23 cellular contexts compared by ENCODE assay signal in genomic region chr20:61739086-61739831, GRCh38.
A peak's percentile ranks its signal among the peaks of the same experiment; 100 is the strongest.
DNase-seq lines count a peak whose midpoint lies in the region; ATAC-seq and TF ChIP-seq lines count a peak whose summit lies in the region.
"Had no signal": no experiment of that assay in that cellular context is flagged by ENCODE, and none has a peak within 500 bp of the region (broad histone marks: within the 10 kb centered on the region; RNA-seq: fewer than 3 reads in every experiment).

No MANE protein-coding gene starts in this region.

- H3K4me1 Mint-ChIP-seq in T-helper 17 cell = peaks cover 2% of the 10 kb centered on the region
- H3K4me1 Mint-ChIP-seq: CD8-positive, alpha-beta memory T cell; H9; IgD-negative memory B cell had no signal

- H3K36me3 ChIP-seq in H7 (replicated peaks; ENCODE audit: control insufficient read depth, insufficient read depth, low read length) = no peaks in the 10 kb centered on the region
- no peaks in the 10 kb centered on the region for H3K36me3 ChIP-seq in lower lobe of right lung
- H3K36me3 ChIP-seq in spleen = no peaks in the 10 kb centered on the region
- no peaks in the 10 kb centered on the region for H3K36me3 ChIP-seq in transverse colon
- no peaks in the 10 kb centered on the region for H3K36me3 ChIP-seq in prostate gland
- H3K36me3 ChIP-seq: SJCRH30 had no signal

- in situ Hi-C loops in transverse colon (cut with MboI; ENCODE audit: low pct_ligation_motif_present in 1 of 4, low pct_unique_long_range_greater_than_20kb in 1 of 4, low sequenced_read_pairs in 3 of 4) = no loop called here

- WGBS in spleen, 5 donors = 87 to 91% (median 88%) methylated on average over 17 to 19 of the region's 19 CpGs
- 85% methylated on average over 19 of the region's 19 CpGs; no CpG with 5 or more reads in 1 of the 2 donors for WGBS in transverse colon (ENCODE audit: low coverage in 1 of 2), 2 donors
- WGBS in prostate gland = 87% methylated on average over 19 of the region's 19 CpGs

- peak overlapping the region; percentile 34 for H3K27ac Mint-ChIP-seq in T-helper 17 cell
- H3K27ac Mint-ChIP-seq: CD8-positive, alpha-beta memory T cell; H9; IgD-negative memory B cell had no signal

- no peaks in the 10 kb centered on the region for H3K27me3 ChIP-seq in H7 (ENCODE audit: control insufficient read depth, insufficient read depth, low read length)
- peaks cover 22% of the 10 kb centered on the region for H3K27me3 ChIP-seq in lower lobe of right lung (ENCODE audit: low read depth)
- H3K27me3 ChIP-seq in spleen (replicated peaks in 1 of 7) = peaks cover 0 to 25% (median 0%) of the 10 kb centered on the region in 7 donors
- H3K27me3 ChIP-seq in transverse colon = no peaks in the 10 kb centered on the region
- peaks cover 2% of the 10 kb centered on the region for H3K27me3 ChIP-seq in prostate gland (replicated peaks; ENCODE audit: insufficient read depth)

- no peak overlapping the region for H3K27ac ChIP-seq in lower lobe of right lung
- no peak overlapping the region for H3K27ac ChIP-seq in spleen
- no peak overlapping the region for H3K27ac ChIP-seq in transverse colon
- no peak overlapping the region for H3K27ac ChIP-seq in prostate gland
- H3K27ac ChIP-seq: A549, C4-2B, GM23248, SJCRH30 had no signal

- peaks cover 5% of the 10 kb centered on the region for H3K27me3 Mint-ChIP-seq in T-helper 17 cell

- H3K9me3 ChIP-seq in T-helper 17 cell (ENCODE audit: control insufficient read depth, low read length, poor library complexity, severe bottlenecking) (no peaks in the 10 kb centered on the region), lower lobe of right lung (no peaks in the 10 kb centered on the region), spleen (no peaks in the 10 kb centered on the region), transverse colon (no peaks in the 10 kb centered on the region), prostate gland (no peaks in the 10 kb centered on the region)
- H3K9me3 ChIP-seq: A549, SJCRH30 had no signal

- H3K4me1 ChIP-seq in lower lobe of right lung = no peaks in the 10 kb centered on the region
- no peaks in the 10 kb centered on the region for H3K4me1 ChIP-seq in spleen
- no peaks in the 10 kb centered on the region for H3K4me1 ChIP-seq in transverse colon
- H3K4me1 ChIP-seq in prostate gland (replicated peaks) = no peaks in the 10 kb centered on the region
- H3K4me1 ChIP-seq: A549, SJCRH30 had no signal

- H3K4me3 Mint-ChIP-seq in T-helper 17 cell = no peak overlapping the region
- H3K4me3 Mint-ChIP-seq: CD8-positive, alpha-beta memory T cell; H9; IgD-negative memory B cell had no signal

- no peak overlapping the region for H3K4me3 ChIP-seq in H7 (ENCODE audit: insufficient read depth, low read depth, low read length)
- no peak overlapping the region for H3K4me3 ChIP-seq in lower lobe of right lung
- H3K4me3 ChIP-seq in spleen = no peak overlapping the region
- no peak overlapping the region for H3K4me3 ChIP-seq in transverse colon
- no peak overlapping the region for H3K4me3 ChIP-seq in prostate gland
- H3K4me3 ChIP-seq: A549, GM23248, SJCRH30 had no signal

- DNase-seq in H7 (peak; percentile 59), T-helper 17 cell (no peak), lower lobe of right lung (peak; percentile 24), spleen (peak; percentile 65), COLO829 (ENCODE audit: low spot score) (no peak), transverse colon (no peak), prostate gland (ENCODE audit: low spot score) (no peak)
- DNase-seq: CD8-positive, alpha-beta memory T cell; DMS153; DND-41; GM23248; H9; NCI-H1092; NCI-H1417 treated with DMSO at 0.1 percent for 48 hours; NCI-H1694 treated with DMSO at 0.1 percent for 48 hours; NCI-H2081; NCI-H2227 treated with DMSO at 0.1 percent for 48 hours; NCI-H526 treated with DMSO at 0.1 percent for 48 hours; SJCRH30 had no signal

- TF ChIP-seq EP300 in transverse colon (IDR thresholded peaks at IDR 0.05; ENCODE audit: low read depth) = no peak

- ATAC-seq in T-helper 17 cell (no peak), lower lobe of right lung (no peak)
- ATAC-seq: A549, SK-N-SH treated with all-trans-retinoic acid at 6 μM for 48 hours had no signal

- no peaks in the 10 kb centered on the region for H3K36me3 Mint-ChIP-seq in T-helper 17 cell (ENCODE audit: low read depth)
- H3K36me3 Mint-ChIP-seq: CD8-positive, alpha-beta memory T cell had no signal

- TF ChIP-seq CTCF in lower lobe of right lung (IDR thresholded peaks at IDR 0.05) (no peak), spleen (IDR thresholded peaks at IDR 0.05 in 8 of 11, conservative IDR thresholded peaks at IDR 0.05 in 3 of 11) (no peak), transverse colon (IDR thresholded peaks at IDR 0.05) (no peak), prostate gland (IDR thresholded peaks at IDR 0.05) (no peak)

- intact Hi-C loops in lower lobe of right lung (cut with DNase I) (no loop called here), spleen (cut with DNase I; ENCODE audit: low total_unique reads) (no loop called here), transverse colon (cut with DNase I; ENCODE audit: low total_unique reads) (no loop called here), prostate gland (cut with DNase I) (no loop called here)

- TF ChIP-seq POLR2A in spleen (IDR thresholded peaks at IDR 0.05) (no peak), transverse colon (IDR thresholded peaks at IDR 0.05) (no peak), prostate gland (IDR thresholded peaks at IDR 0.05) (no peak)

Comparison
In these comparisons a context has a peak if more than half of its experiments do, and no peak if none do; other contexts are left out.
1. DNase-seq: peak in H7 (single experiment), lower lobe of right lung (single experiment) and spleen (single experiment); none in T-helper 17 cell (0 of 3), COLO829 (single experiment), transverse colon (single experiment) and prostate gland (single experiment).